In genomic region chr10:5187852-5188251, GRCh38 we compare ENCODE assay signal across 31 cellular contexts. TPM values are rescaled to one million over a fixed set of nuclear protein-coding genes. Genes with fewer than 3 reads are reported as not detected.
"Had no signal": no experiment of that assay in that cellular context is flagged by ENCODE, and none has a peak within 500 bp of the region (broad histone marks: within the 10 kb centered on the region; RNA-seq: fewer than 3 reads in every experiment).

No MANE protein-coding gene starts in this region.

- H3K9me3 ChIP-seq: adrenal gland, body of pancreas, breast epithelium had no signal

- ATAC-seq: activated naive CD4-positive, alpha-beta T cell treated with anti-CD3 and anti-CD28 coated beads, Interleukin-2, amount 50 U/mL, for 72 hours; activated T-cell treated with anti-CD3 and anti-CD28 coated beads, Interleukin-2, amount 50 U/mL, for 4 hours; body of pancreas; Panc1 had no signal

- FAIRE-seq: astrocyte had no signal

- H3K4me3 ChIP-seq: adrenal gland, body of pancreas, breast epithelium had no signal

- H3K4me1 ChIP-seq: adrenal gland, body of pancreas, breast epithelium had no signal

- DNase-seq: activated B cell treated with CpG ODN at 0.5 μM for 24 hours; activated CD4-positive, alpha-beta memory T cell treated with anti-CD3 and anti-CD28 coated beads for 36 hours; activated CD4-positive, alpha-beta T cell treated with anti-CD3 and anti-CD28 coated beads for 4 hours; activated CD4-positive, alpha-beta T cell treated with anti-CD3 and anti-CD28 coated beads, Interleukin-2, amount 50 U/mL, for 1 hour; activated CD4-positive, CD25-positive, alpha-beta regulatory T cell treated with anti-CD3 and anti-CD28 coated beads, Interleukin-2, amount 50 U/mL, for 72 hours; activated CD8-positive, alpha-beta memory T cell treated with anti-CD3 and anti-CD28 coated beads, Interleukin-2, amount 50 U/mL, for 4 hours; activated gamma-delta T cell treated with Interleukin-2 at 50 U/mL for 16 hours; activated naive CD4-positive, alpha-beta T cell treated with anti-CD3 and anti-CD28 coated beads for 36 hours; activated T-cell treated with anti-CD3 and anti-CD28 coated beads for 4 hours; activated T-cell treated with anti-CD3 and anti-CD28 coated beads, Interleukin-2, amount 50 U/mL, for 4 hours; adrenal gland; body of pancreas; NCI-H1105; NCI-H1436; NCI-H1694; NCI-H2029; NCI-H345; SW 1271; T-helper 1 cell; T-helper 2 cell; T-helper 9 cell had no signal

- H3K27me3 ChIP-seq: adrenal gland, body of pancreas, breast epithelium had no signal

- H3K36me3 ChIP-seq: adrenal gland, breast epithelium had no signal

- H3K27ac ChIP-seq: adrenal gland, body of pancreas, breast epithelium, VCaP had no signal

RNA-seq across cellular contexts. Expression of gene AKR1C8, which starts 2.9 kb away (rescaled TPM):
- total RNA-seq: activated B cell treated with CpG ODN at 0.5 μM for 24 hours; activated naive CD4-positive, alpha-beta T cell treated with anti-CD3 and anti-CD28 coated beads for 36 hours; activated T-cell treated with anti-CD3 and anti-CD28 coated beads, Interleukin-2, amount 50 U/mL, for 4 hours; adrenal gland; astrocyte; body of pancreas; M059J; RPMI7951 had no signal
- polyA plus RNA-seq: adrenal gland had no signal

RNA-seq across cellular contexts. Expression of gene AKR1C4, which starts 8.8 kb away (rescaled TPM):
- total RNA-seq: activated B cell treated with CpG ODN at 0.5 μM for 24 hours; activated CD4-positive, alpha-beta memory T cell treated with anti-CD3 and anti-CD28 coated beads for 36 hours; activated naive CD4-positive, alpha-beta T cell treated with anti-CD3 and anti-CD28 coated beads for 36 hours; activated naive CD4-positive, alpha-beta T cell treated with anti-CD3 and anti-CD28 coated beads, Interleukin-2, amount 50 U/mL, for 72 hours; activated T-helper 1 cell treated with anti-CD3 and anti-CD28 coated beads, Interleukin-12 subunit alpha, Interleukin-12 subunit beta, Interleukin-2, Interleukin-4 antibody, amounts not matched to agents 30 ng/mL and 10 ng/mL and 1 ng/mL, durations not matched to agents 14 hours and 24 hours and 36 hours; adrenal gland; astrocyte; breast epithelium; cardiac septum; M059J; NCI-H460; RPMI7951 had no signal
